Comparison of ENCODE assay signal across 8 cellular contexts in the genomic region with DNA sequence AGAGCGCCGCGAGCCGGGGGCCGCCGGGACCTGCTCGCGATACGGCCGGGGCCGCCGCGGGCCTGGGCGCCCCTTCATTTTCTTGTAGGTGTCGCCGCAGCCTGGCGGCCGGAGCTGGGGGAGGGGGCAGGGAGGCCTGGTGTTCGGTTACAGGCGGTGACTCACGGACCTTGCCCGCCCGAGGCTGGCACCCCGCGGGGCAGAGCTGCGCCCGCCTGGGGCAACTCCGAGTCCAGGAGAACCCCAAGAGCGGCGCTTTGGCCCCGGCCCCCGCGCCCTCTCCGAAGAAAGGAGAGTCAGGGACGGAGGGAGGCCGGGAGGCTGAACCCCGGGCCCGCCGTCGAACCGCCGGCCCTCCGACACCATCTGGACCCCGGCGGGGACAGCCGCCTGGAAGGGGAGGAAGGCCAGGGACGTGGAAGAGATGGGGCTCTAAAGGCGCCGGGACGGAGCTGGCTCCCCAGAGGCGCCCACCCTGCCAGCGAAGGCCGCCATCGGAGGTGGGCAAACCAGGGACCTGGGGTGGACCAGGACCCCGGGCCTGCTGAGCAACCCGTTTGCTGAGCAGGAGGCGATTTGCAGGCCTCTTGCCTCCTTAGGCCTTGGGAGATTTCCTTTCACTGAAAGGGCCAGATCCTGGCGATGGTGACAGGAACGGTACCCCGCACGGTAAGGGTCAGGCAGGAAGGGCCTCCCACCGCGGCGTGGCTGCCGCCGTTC. TPM values are rescaled to one million over a fixed set of nuclear protein-coding genes. Genes with fewer than 3 reads are reported as not detected.
A peak's percentile ranks its signal among the peaks of the same experiment; 100 is the strongest.
DNase-seq lines count a peak whose midpoint lies in the region; ATAC-seq, FAIRE-seq and TF ChIP-seq lines count a peak whose summit lies in the region.

No MANE protein-coding gene starts in this region.

- peak overlapping the region; percentile 91 for H3K18ac ChIP-seq in mesendoderm (ENCODE audit: low read length)

- peak overlapping the region; percentile 23 for H3K4me3 Mint-ChIP-seq in CD8-positive, alpha-beta T cell

- no peak overlapping the region for H3K27ac ChIP-seq in CD8-positive, alpha-beta T cell (ENCODE audit: low read depth, low read length)
- no peak overlapping the region for H3K27ac ChIP-seq in SK-N-MC
- H3K27ac ChIP-seq in mesendoderm (ENCODE audit: low read depth, low read length): peak overlapping the region; percentile 99

- no peak overlapping the region for H2BK15ac ChIP-seq in mesendoderm (replicated peaks; ENCODE audit: low read depth)

- peak overlapping the region; percentile 78 for H2BK120ac ChIP-seq in mesendoderm (ENCODE audit: low read depth, low read length)

- no peak for ATAC-seq in CD8-positive, alpha-beta T cell

- no peaks in the 10 kb centered on the region for H3K36me3 ChIP-seq in CD8-positive, alpha-beta T cell (ENCODE audit: insufficient read depth, low read length)
- H3K36me3 ChIP-seq in SK-N-MC (ENCODE audit: insufficient read depth, low read length) (no peaks in the 10 kb centered on the region), mesendoderm (ENCODE audit: control insufficient read depth, insufficient read depth, low read length) (no peaks in the 10 kb centered on the region)

- no peak overlapping the region for H3K27ac Mint-ChIP-seq in CD8-positive, alpha-beta T cell

- H3K9ac ChIP-seq in SK-N-MC (ENCODE audit: insufficient read length): peak overlapping the region; percentile 73
- peak overlapping the region; percentile 94 for H3K9ac ChIP-seq in mesendoderm (ENCODE audit: low read length)

- H3K4ac ChIP-seq in mesendoderm (ENCODE audit: low read depth, low read length): peak overlapping the region; percentile 96

- no peak for TF ChIP-seq CTCF in CD8-positive, alpha-beta T cell (IDR thresholded peaks at IDR 0.05)
- no peak for TF ChIP-seq CTCF in epithelial cell of esophagus (IDR thresholded peaks at IDR 0.05; ENCODE audit: insufficient read depth, low read depth, low read length, missing control alignments)

- no peak for TF ChIP-seq POLR2A in GM12892 (IDR thresholded peaks at IDR 0.05; ENCODE audit: low read depth, low read length)

- POLR2A ChIA-PET in CD8-positive, alpha-beta T cell (lab: Charles Lee): no interaction called here

- FAIRE-seq in GM12892 (lab: Jason Lieb, UNC): no peak

- no peak overlapping the region for H4K5ac ChIP-seq in mesendoderm (ENCODE audit: low read length)

- peak overlapping the region; percentile 69 for H4K8ac ChIP-seq in mesendoderm (ENCODE audit: low read depth, low read length)

- H3K4me3 ChIP-seq in CD8-positive, alpha-beta T cell (ENCODE audit: low read depth, low read length): no peak overlapping the region
- H3K4me3 ChIP-seq in SK-N-MC: peak overlapping the region; percentile 84
- H3K4me3 ChIP-seq in epithelial cell of esophagus (ENCODE audit: low read length): peak overlapping the region; percentile 57
- H3K4me3 ChIP-seq in mesendoderm (ENCODE audit: low read length): peak overlapping the region; percentile 64

- peaks cover 10% of the 10 kb centered on the region for H3K79me1 ChIP-seq in mesendoderm (ENCODE audit: low read length)

- H3K36me3 Mint-ChIP-seq in CD8-positive, alpha-beta T cell: no peaks in the 10 kb centered on the region

- H3K27me3 ChIP-seq in CD8-positive, alpha-beta T cell (ENCODE audit: insufficient read depth, low read length): peaks cover 28% of the 10 kb centered on the region
- H3K27me3 ChIP-seq in mesendoderm (ENCODE audit: insufficient read depth, low read length, poor library complexity): no peaks in the 10 kb centered on the region

- WGBS in mesendoderm (ENCODE audit: extremely low coverage, insufficient coverage, low lambda C conversion rate): no CpG with 5 or more reads among the region's 66 CpGs

- H2AK5ac ChIP-seq in mesendoderm (ENCODE audit: low read length): no peak overlapping the region

- peak overlapping the region; percentile 100 for H3K23ac ChIP-seq in mesendoderm (ENCODE audit: low read length)

- peaks cover 15% of the 10 kb centered on the region for H3K4me1 Mint-ChIP-seq in CD8-positive, alpha-beta T cell (ENCODE audit: low read depth)

- H3K4me2 ChIP-seq in mesendoderm (ENCODE audit: low read length): peak overlapping the region; percentile 87

- H3K27me3 Mint-ChIP-seq in CD8-positive, alpha-beta T cell (ENCODE audit: low read depth): peaks cover 50% of the 10 kb centered on the region

- peak overlapping the region; percentile 96 for H3K56ac ChIP-seq in mesendoderm (ENCODE audit: low read length)

- no peaks in the 10 kb centered on the region for H3K9me3 Mint-ChIP-seq in CD8-positive, alpha-beta T cell

- H3K79me2 ChIP-seq in mesendoderm (ENCODE audit: control insufficient read depth, insufficient read depth, low read length): peaks cover 52% of the 10 kb centered on the region

- peaks cover 13% of the 10 kb centered on the region for H3K4me1 ChIP-seq in CD8-positive, alpha-beta T cell (ENCODE audit: insufficient read depth, low read length)
- H3K4me1 ChIP-seq in mesendoderm (ENCODE audit: control insufficient read depth, low read depth, low read length): peaks cover 18% of the 10 kb centered on the region

- peak overlapping the region; percentile 91 for H2BK5ac ChIP-seq in mesendoderm (ENCODE audit: low read length)

- H3K9me3 ChIP-seq in CD8-positive, alpha-beta T cell (ENCODE audit: low read length): no peaks in the 10 kb centered on the region
- no peaks in the 10 kb centered on the region for H3K9me3 ChIP-seq in SK-N-MC (ENCODE audit: low read depth, low read length)

- intact Hi-C loops in CD8-positive, alpha-beta T cell (cut with DNase I, micrococcal nuclease): loop anchor here in 1 of 2 experiments (10.0 kb wide), 1 partner anchor 1935 kb away; no protein-coding TSS in a partner anchor

- DNase-seq in CD8-positive, alpha-beta T cell: peak in 1 of 7 experiments; percentile 16
- peak; percentile 87 for DNase-seq in HT1080 (ENCODE audit: low read depth)
- no peak for DNase-seq in SK-N-MC (ENCODE audit: low read depth, low spot score)
- peak; percentile 66 for DNase-seq in epithelial cell of esophagus (ENCODE audit: low read depth)
- DNase-seq in mesendoderm: peak; percentile 94
- DNase-seq in superior temporal gyrus (ENCODE audit: extremely low spot score): peak; percentile 57
- DNase-seq in GM12892 (ENCODE audit: insufficient read length): no peak
- no peak for DNase-seq in T-helper 9 cell

- CTCF ChIA-PET in CD8-positive, alpha-beta T cell (lab: Charles Lee): interaction anchor here (0.6 to 4.4 kb wide), 3 partner anchors 10 to 719 kb away, joined by 3 to 41 read pairs (median 3); no protein-coding TSS in a partner anchor

RNA-seq across cellular contexts. Expression of a gene that starts 0.8 kb away (rescaled TPM):
- 1 to 10 TPM in 1 of 2 experiments, under 1 TPM in 1; 0.65 to 1.1 TPM for total RNA-seq in CD8-positive, alpha-beta T cell
- 7.5 and 10.7 TPM in 2 replicates for total RNA-seq in HT1080 (2014; rRNA removed; shearing (Covaris generic))
- polyA plus RNA-seq in HT1080 (2015; cell fraction: cytosol; rRNA removed): 5.2 and 7.5 TPM in 2 replicates
- 6.8 and 8.2 TPM in 2 replicates for polyA plus RNA-seq in HT1080 (2015; cell fraction: nucleus; rRNA removed)
- polyA plus RNA-seq in mesendoderm (2013, experiment 1 of 2): 22.4 TPM
- 22.1 TPM for polyA plus RNA-seq in mesendoderm (2013, experiment 2 of 2)
- polyA plus RNA-seq in GM12892 (2012; ENCODE audit: missing spikeins): not detected

Comparison
In these comparisons a context has a peak if more than half of its experiments do, and no peak if none do; other contexts are left out.
1. DNase-seq: peak in HT1080 (single experiment), epithelial cell of esophagus (single experiment), mesendoderm (single experiment) and superior temporal gyrus (single experiment); none in SK-N-MC (single experiment), GM12892 (single experiment) and T-helper 9 cell (single experiment).